ENCODE assay signal across 9 cellular contexts in the genomic region with DNA sequence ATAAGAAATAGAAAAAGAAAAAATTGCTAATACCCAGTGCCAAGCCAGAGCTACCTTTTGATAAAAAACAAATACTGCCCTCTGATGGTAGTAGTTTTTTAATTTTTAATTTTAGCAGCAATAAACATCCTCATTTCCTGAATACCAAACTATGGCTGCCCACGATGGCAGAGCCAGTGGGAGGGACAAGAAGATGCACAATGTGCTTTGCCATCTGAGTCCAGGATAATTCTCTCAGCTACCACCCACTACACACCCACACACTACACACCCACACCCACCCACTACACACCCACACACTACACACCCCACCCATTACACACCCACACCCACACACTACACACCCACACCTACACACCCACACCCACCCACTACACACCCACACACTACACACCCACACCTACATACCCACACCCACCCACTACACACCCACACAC. TPM values are rescaled to one million over a fixed set of nuclear protein-coding genes. Genes with fewer than 3 reads are reported as not detected.
DNase-seq lines count a peak whose midpoint lies in the region; ATAC-seq, FAIRE-seq and TF ChIP-seq lines count a peak whose summit lies in the region.
"Had no signal": no experiment of that assay in that cellular context is flagged by ENCODE, and none has a peak within 500 bp of the region (broad histone marks: within the 10 kb centered on the region; RNA-seq: fewer than 3 reads in every experiment).

No MANE protein-coding gene starts in this region.

- H3K27ac Mint-ChIP-seq in natural killer cell: peak overlapping the region; percentile 69 to 75
- no peak overlapping the region for H3K27ac Mint-ChIP-seq in natural killer cell treated with Interleukin-12 subunit alpha and Interleukin-12 subunit beta and Interleukin-15 and Interleukin-18, amount 100 ng/mL, for 72 hours
- H3K27ac Mint-ChIP-seq in stimulated activated naive B cell treated with anti-CD40 and anti-IgM and Interleukin-4, amounts not matched to agents 10 μg/mL and 1 μg/mL and 100 μg/mL, for 72 hours: peak overlapping the region; percentile 87

- no peak for TF ChIP-seq CTCF in natural killer cell (IDR thresholded peaks at IDR 0.05)
- no peak for TF ChIP-seq CTCF in bronchial epithelial cell (IDR thresholded peaks at IDR 0.05; ENCODE audit: insufficient read depth, low read length, severe bottlenecking)

- H3K4me3 Mint-ChIP-seq in natural killer cell: peak overlapping the region; percentile 49
- H3K4me3 Mint-ChIP-seq in natural killer cell treated with Interleukin-12 subunit alpha and Interleukin-12 subunit beta and Interleukin-15 and Interleukin-18, amount 100 ng/mL, for 72 hours: no peak overlapping the region
- peak overlapping the region in 1 of 2 donors; percentile 32 for H3K4me3 Mint-ChIP-seq in stimulated activated naive B cell treated with anti-CD40 and anti-IgM and Interleukin-4, amounts not matched to agents 10 μg/mL and 1 μg/mL and 100 μg/mL, for 72 hours

- H3K36me3 ChIP-seq in bronchial epithelial cell (ENCODE audit: control insufficient read depth, insufficient read depth, low read length): no peaks in the 10 kb centered on the region

- no peak overlapping the region for H3K4me3 ChIP-seq in bronchial epithelial cell (ENCODE audit: low read depth, low read length)

- H3K9me3 Mint-ChIP-seq in natural killer cell: peaks cover 0 to 2% of the 10 kb centered on the region in 2 donors
- no peaks in the 10 kb centered on the region for H3K9me3 Mint-ChIP-seq in natural killer cell treated with Interleukin-12 subunit alpha and Interleukin-12 subunit beta and Interleukin-15 and Interleukin-18, amount 100 ng/mL, for 72 hours
- H3K9me3 Mint-ChIP-seq in stimulated activated naive B cell treated with anti-CD40 and anti-IgM and Interleukin-4, amounts not matched to agents 10 μg/mL and 1 μg/mL and 100 μg/mL, for 72 hours: peaks cover 0 to 3% of the 10 kb centered on the region in 2 donors

- intact Hi-C loops in natural killer cell (cut with micrococcal nuclease): no loop called here

- H3K27me3 ChIP-seq in bronchial epithelial cell (ENCODE audit: control insufficient read depth, insufficient read depth, low read length): no peaks in the 10 kb centered on the region

- no peaks in the 10 kb centered on the region for H3K27me3 Mint-ChIP-seq in natural killer cell (ENCODE audit: low read depth in 2 of 2)
- no peaks in the 10 kb centered on the region for H3K27me3 Mint-ChIP-seq in natural killer cell treated with Interleukin-12 subunit alpha and Interleukin-12 subunit beta and Interleukin-15 and Interleukin-18, amount 100 ng/mL, for 72 hours
- no peaks in the 10 kb centered on the region for H3K27me3 Mint-ChIP-seq in stimulated activated naive B cell treated with anti-CD40 and anti-IgM and Interleukin-4, amounts not matched to agents 10 μg/mL and 1 μg/mL and 100 μg/mL, for 72 hours

- peaks cover 0 to 12% of the 10 kb centered on the region in 2 donors for H3K4me1 Mint-ChIP-seq in natural killer cell
- peaks cover 0 to 9% of the 10 kb centered on the region in 2 donors for H3K4me1 Mint-ChIP-seq in natural killer cell treated with Interleukin-12 subunit alpha and Interleukin-12 subunit beta and Interleukin-15 and Interleukin-18, amount 100 ng/mL, for 72 hours (ENCODE audit: low read depth in 2 of 2)
- H3K4me1 Mint-ChIP-seq in stimulated activated naive B cell treated with anti-CD40 and anti-IgM and Interleukin-4, amounts not matched to agents 10 μg/mL and 1 μg/mL and 100 μg/mL, for 72 hours: peaks cover 11 to 26% of the 10 kb centered on the region in 2 donors

- FAIRE-seq in bronchial epithelial cell (lab: Jason Lieb, UNC): no peak

- H3K36me3 Mint-ChIP-seq in natural killer cell: no peaks in the 10 kb centered on the region
- H3K36me3 Mint-ChIP-seq in natural killer cell treated with Interleukin-12 subunit alpha and Interleukin-12 subunit beta and Interleukin-15 and Interleukin-18, amount 100 ng/mL, for 72 hours: no peaks in the 10 kb centered on the region
- H3K36me3 Mint-ChIP-seq in stimulated activated naive B cell treated with anti-CD40 and anti-IgM and Interleukin-4, amounts not matched to agents 10 μg/mL and 1 μg/mL and 100 μg/mL, for 72 hours: peaks cover 5 to 18% of the 10 kb centered on the region in 2 donors

- DNase-seq in natural killer cell: peak; percentile 21
- DNase-seq in natural killer cell treated with Interleukin-12 subunit alpha and Interleukin-12 subunit beta and Interleukin-15 and Interleukin-18, amount 100 ng/mL, for 72 hours (ENCODE audit: low spot score): no peak
- DNase-seq in NOMO-1 treated with dmso at 0.1 percent for 144 hours (lab: John Stamatoyannopoulos, UW; ENCODE audit: unreplicated experiment): peak; percentile 23
- DNase-seq in bronchial epithelial cell (ENCODE audit: low read depth): peak; percentile 10
- no peak for DNase-seq in stimulated activated naive B cell treated with anti-CD40 and anti-IgM and Interleukin-4, amounts not matched to agents 10 μg/mL and 1 μg/mL and 100 μg/mL, for 72 hours
- no peak for DNase-seq in activated gamma-delta T cell (lab: John Stamatoyannopoulos, UW)
- DNase-seq: GF-D8 had no signal

- peak; percentile 70 to 76 (median 76) for ATAC-seq in natural killer cell
- ATAC-seq in natural killer cell treated with Interleukin-12 subunit alpha and Interleukin-12 subunit beta and Interleukin-15 and Interleukin-18, amount 100 ng/mL, for 72 hours: no peak
- ATAC-seq in stimulated activated naive B cell treated with anti-CD40 and anti-IgM and Interleukin-4, amounts not matched to agents 10 μg/mL and 1 μg/mL and 100 μg/mL, for 72 hours (replicated peaks): peak; percentile 38 to 41
- no peak for ATAC-seq in HG02678 (IDR thresholded peaks at IDR 0.05; ENCODE audit: unreplicated experiment)
- ATAC-seq in HG02884 (IDR thresholded peaks at IDR 0.05; ENCODE audit: unreplicated experiment): no peak

RNA-seq across cellular contexts. Expression of gene CEP19, which starts 17.8 kb away (rescaled TPM):
- 1 to 10 TPM in 2 of 3 donors, under 1 TPM in 1; 0.92 to 1.8 (median 1.1) TPM for total RNA-seq in natural killer cell
- 1 to 10 TPM; 2.3 to 4.2 TPM for total RNA-seq in natural killer cell treated with Interleukin-12 subunit alpha and Interleukin-12 subunit beta and Interleukin-15 and Interleukin-18, amount 100 ng/mL, for 72 hours
- 1.3 and 1.5 TPM in 2 replicates for total RNA-seq in bronchial epithelial cell

RNA-seq across cellular contexts. Expression of gene PIGX, which starts 18.0 kb away (rescaled TPM):
- 10 to 100 TPM; 23.9 to 31.8 (median 24.2) TPM for total RNA-seq in natural killer cell
- total RNA-seq in natural killer cell treated with Interleukin-12 subunit alpha and Interleukin-12 subunit beta and Interleukin-15 and Interleukin-18, amount 100 ng/mL, for 72 hours: 10 to 100 TPM; 28.1 to 33.6 TPM
- 22.4 and 26.2 TPM in 2 replicates for total RNA-seq in bronchial epithelial cell

RNA-seq across cellular contexts. Expression of gene PAK2, which starts 45.4 kb away (rescaled TPM):
- total RNA-seq in natural killer cell (10 to 100 TPM; 64.5 to 68.6 (median 66.4) TPM), bronchial epithelial cell (36.2 and 36.9 TPM in 2 replicates)
- total RNA-seq in natural killer cell treated with Interleukin-12 subunit alpha and Interleukin-12 subunit beta and Interleukin-15 and Interleukin-18, amount 100 ng/mL, for 72 hours: 10 to 100 TPM; 70.1 to 83.3 TPM

RNA-seq across cellular contexts. Expression of gene NRROS, which starts 54.7 kb away (rescaled TPM):
- total RNA-seq in natural killer cell: 10 to 100 TPM; 32.5 to 56.3 (median 56.2) TPM
- 10 to 100 TPM; 40.3 to 55.7 TPM for total RNA-seq in natural killer cell treated with Interleukin-12 subunit alpha and Interleukin-12 subunit beta and Interleukin-15 and Interleukin-18, amount 100 ng/mL, for 72 hours
- total RNA-seq in bronchial epithelial cell: not detected in 2 replicates

Comparison
In these comparisons a context has a peak if more than half of its experiments do, and no peak if none do; other contexts are left out.
1. ATAC-seq: peak in natural killer cell (3 of 3) and stimulated activated naive B cell treated with anti-CD40 and anti-IgM and Interleukin-4, amounts not matched to agents 10 μg/mL and 1 μg/mL and 100 μg/mL, for 72 hours (2 of 2); none in natural killer cell treated with Interleukin-12 subunit alpha and Interleukin-12 subunit beta and Interleukin-15 and Interleukin-18, amount 100 ng/mL, for 72 hours (0 of 2), HG02678 (single experiment) and HG02884 (single experiment).
2. DNase-seq: peak in natural killer cell (single experiment), NOMO-1 treated with dmso at 0.1 percent for 144 hours (single experiment) and bronchial epithelial cell (single experiment); none in natural killer cell treated with Interleukin-12 subunit alpha and Interleukin-12 subunit beta and Interleukin-15 and Interleukin-18, amount 100 ng/mL, for 72 hours (single experiment), stimulated activated naive B cell treated with anti-CD40 and anti-IgM and Interleukin-4, amounts not matched to agents 10 μg/mL and 1 μg/mL and 100 μg/mL, for 72 hours (single experiment) and activated gamma-delta T cell (single experiment).
3. H3K27ac Mint-ChIP-seq: peak in natural killer cell (2 of 2) and stimulated activated naive B cell treated with anti-CD40 and anti-IgM and Interleukin-4, amounts not matched to agents 10 μg/mL and 1 μg/mL and 100 μg/mL, for 72 hours (single experiment); none in natural killer cell treated with Interleukin-12 subunit alpha and Interleukin-12 subunit beta and Interleukin-15 and Interleukin-18, amount 100 ng/mL, for 72 hours (0 of 2).